In genomic region chr12:53380797-53381738, GRCh38 we compare ENCODE assay signal across 8 cellular contexts. TPM values are rescaled to one million over a fixed set of nuclear protein-coding genes. Genes with fewer than 3 reads are reported as not detected.
DNase-seq lines count a peak whose midpoint lies in the region; FAIRE-seq and TF ChIP-seq lines count a peak whose summit lies in the region.

No MANE protein-coding gene starts in this region.

- peaks cover 33% of the 10 kb centered on the region for H3K4me1 ChIP-seq in osteoblast (ENCODE audit: insufficient read depth, low read length)

- FAIRE-seq in D721Med (lab: Jason Lieb, UNC) = no peak

- peaks cover 39% of the 10 kb centered on the region for H3K79me2 ChIP-seq in osteoblast (ENCODE audit: insufficient read depth, low read length)

- H3K4me2 ChIP-seq in osteoblast (ENCODE audit: insufficient read depth, low read length) = peak overlapping the region; percentile 95

- peak overlapping the region; percentile 44 for H3K4me3 ChIP-seq in H7 (ENCODE audit: insufficient read depth, low read depth, low read length)
- peak overlapping the region; percentile 78 for H3K4me3 ChIP-seq in osteoblast (ENCODE audit: insufficient read depth, low read length)

- H3K27me3 ChIP-seq in H7 (ENCODE audit: control insufficient read depth, insufficient read depth, low read length) (no peaks in the 10 kb centered on the region), osteoblast (ENCODE audit: insufficient read depth, low read length) (no peaks in the 10 kb centered on the region)

- peak overlapping the region; percentile 99 for H3K27ac ChIP-seq in epithelial cell of prostate
- peak overlapping the region; percentile 77 for H3K27ac ChIP-seq in osteoblast (ENCODE audit: low read depth, low read length)

- no peak overlapping the region for H2AFZ ChIP-seq in osteoblast (ENCODE audit: low read length)

- peaks cover 20% of the 10 kb centered on the region for H4K20me1 ChIP-seq in osteoblast (ENCODE audit: insufficient read depth, low read length)

- no peaks in the 10 kb centered on the region for H3K9me3 ChIP-seq in osteoblast (ENCODE audit: low read depth, low read length)

- H3K36me3 ChIP-seq in H7 (replicated peaks; ENCODE audit: control insufficient read depth, insufficient read depth, low read length) (peaks cover 21% of the 10 kb centered on the region), osteoblast (ENCODE audit: insufficient read depth, low read length) (peaks cover 26% of the 10 kb centered on the region)

- DNase-seq in H7 (no peak), RPMI7951 (ENCODE audit: low read depth) (peak; percentile 56), epithelial cell of prostate (ENCODE audit: low read depth, low spot score) (no peak), osteoblast (ENCODE audit: insufficient read length, low spot score, missing footprints) (no peak), D721Med (ENCODE audit: insufficient read length, low spot score) (no peak), mucosa of gallbladder (ENCODE audit: low spot score) (no peak), SKM-1 (lab: John Stamatoyannopoulos, UW; ENCODE audit: unreplicated experiment) (no peak)
- no peak for DNase-seq in activated CD4-positive, alpha-beta T cell treated with anti-CD3 and anti-CD28 coated beads, Interleukin-2, amount 50 U/mL, for 4 hours

- TF ChIP-seq CTCF in osteoblast (IDR thresholded peaks at IDR 0.05; ENCODE audit: extremely low read depth, low read depth, low read length) = no peak
- no peak for TF ChIP-seq CTCF in D721Med (IDR thresholded peaks at IDR 0.05; ENCODE audit: insufficient read depth, missing control alignments)

RNA-seq across cellular contexts. Expression of gene SP1, which starts 1.1 kb away (rescaled TPM):
- total RNA-seq in H7 (2014; rRNA removed; shearing (Covaris generic)) = 46.7 and 51.8 TPM in 2 replicates
- 29.3 and 35.2 TPM in 2 replicates for total RNA-seq in RPMI7951 (2014; rRNA removed; shearing (Covaris generic))
- total RNA-seq in osteoblast (50.3 and 56.0 TPM in 2 replicates), mucosa of gallbladder (104 TPM)

RNA-seq across cellular contexts. Expression of gene AMHR2, which starts 42.6 kb away (rescaled TPM):
- 0.52 and 1.6 TPM in 2 replicates for total RNA-seq in H7 (2014; rRNA removed; shearing (Covaris generic))
- total RNA-seq in RPMI7951 (2014; rRNA removed; shearing (Covaris generic)) = not detected in 2 replicates
- total RNA-seq in osteoblast = not detected in 2 replicates
- total RNA-seq in mucosa of gallbladder = 0.60 TPM

RNA-seq across cellular contexts. Expression of gene SP7, which starts 44.9 kb away (rescaled TPM):
- total RNA-seq in H7 (2014; rRNA removed; shearing (Covaris generic)) = 0.14 and 0.44 TPM in 2 replicates
- total RNA-seq in RPMI7951 (2014; rRNA removed; shearing (Covaris generic)) = not detected in 2 replicates
- not detected in 2 replicates for total RNA-seq in osteoblast
- total RNA-seq in mucosa of gallbladder = not detected

RNA-seq across cellular contexts. Expression of gene AAAS, which starts 59.7 kb away (rescaled TPM):
- 131 and 137 TPM in 2 replicates for total RNA-seq in H7 (2014; rRNA removed; shearing (Covaris generic))
- total RNA-seq in RPMI7951 (2014; rRNA removed; shearing (Covaris generic)) = 43.9 and 56.0 TPM in 2 replicates
- total RNA-seq in osteoblast = 37.4 and 39.8 TPM in 2 replicates
- 55.5 TPM for total RNA-seq in mucosa of gallbladder
